In the genomic region with DNA sequence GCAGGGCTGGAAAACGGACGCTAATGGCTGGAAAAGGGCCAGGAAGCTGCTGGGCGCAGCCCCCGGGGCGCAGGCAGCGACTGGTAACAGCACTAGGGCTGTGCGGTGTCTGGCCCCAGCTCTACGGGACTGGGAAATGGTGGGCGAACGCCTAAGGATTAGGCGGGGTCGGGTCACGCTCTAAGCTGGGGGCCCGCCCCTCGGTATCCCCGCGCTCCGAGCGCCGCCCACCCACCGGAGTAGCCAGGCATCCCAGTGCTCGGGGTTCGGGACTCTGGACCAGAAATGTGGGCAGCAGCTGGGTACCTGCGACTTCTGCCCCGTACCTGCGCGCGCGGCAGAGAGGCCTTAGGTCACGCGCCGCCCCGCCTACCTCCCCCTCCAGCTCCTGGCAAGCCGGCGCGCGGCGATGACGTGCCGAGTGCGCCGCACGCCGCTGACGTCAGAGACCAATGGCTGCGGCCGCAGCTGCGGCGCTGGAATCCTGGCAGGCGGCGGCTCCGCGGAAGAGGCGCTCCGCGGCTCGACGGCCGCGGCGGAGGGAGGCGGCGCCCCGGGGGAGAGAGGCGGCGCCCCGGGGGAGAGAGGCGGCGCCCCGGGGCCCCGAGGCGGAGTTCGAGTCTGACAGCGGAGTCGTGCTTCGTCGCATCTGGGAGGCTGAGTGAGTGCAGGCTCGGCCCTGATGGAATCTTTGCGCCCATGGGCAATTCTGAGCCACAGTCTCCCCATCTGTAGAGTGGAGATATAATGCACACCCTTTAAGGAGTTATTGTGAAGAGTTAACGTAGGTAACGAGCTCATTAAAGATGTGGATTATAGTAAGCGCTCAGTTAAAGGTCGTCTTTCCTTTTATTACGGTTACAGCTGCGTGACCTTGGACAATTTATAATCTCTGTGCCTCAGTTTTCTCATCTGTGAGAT, we compare ENCODE assay signal across 8 cellular contexts. TPM values are rescaled to one million over a fixed set of nuclear protein-coding genes. Genes with fewer than 3 reads are reported as not detected.
DNase-seq lines count a peak whose midpoint lies in the region; ATAC-seq and TF ChIP-seq lines count a peak whose summit lies in the region.

A gene (minus strand): TSS at position 345 of the 921 bp plus-strand sequence. CDS start 2,021 bp downstream, outside the sequence.
A gene with protein sequence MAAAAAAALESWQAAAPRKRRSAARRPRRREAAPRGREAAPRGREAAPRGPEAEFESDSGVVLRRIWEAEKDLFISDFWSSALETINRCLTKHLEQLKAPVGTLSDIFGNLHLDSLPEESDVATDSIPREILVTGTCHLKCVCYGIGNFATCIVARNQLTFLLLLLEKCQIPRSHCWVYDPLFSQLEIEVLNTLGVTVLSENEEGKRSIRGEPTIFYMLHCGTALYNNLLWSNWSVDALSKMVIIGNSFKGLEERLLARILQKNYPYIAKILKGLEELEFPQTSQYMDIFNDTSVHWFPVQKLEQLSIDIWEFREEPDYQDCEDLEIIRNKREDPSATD (plus strand): TSS at position 439 of the 921 bp plus-strand sequence. CDS start 14 bp downstream, at position 453.

- no peaks in the 10 kb centered on the region for H3F3A ChIP-seq in PC-9 (ENCODE audit: insufficient read depth, low read depth)

- peak within 1 kb of the TSS; percentile 91 for H3K4me2 ChIP-seq in PC-9

- WGBS in esophagus squamous epithelium, 2 donors = 0% methylated on average over 17 to 27 of the region's 85 CpGs

- no peaks in the 10 kb centered on the region for H3K9me2 ChIP-seq in PC-9 (ENCODE audit: insufficient read depth)

- intact Hi-C loops in PC-9 (cut with micrococcal nuclease; ENCODE audit: unreplicated experiment) (no loop called here), esophagus squamous epithelium (cut with DNase I) (no loop called here)

- peak within 1 kb of the TSS; percentile 96 for H2AFZ ChIP-seq in PC-9

- POLR2A ChIA-PET in PC-9 (lab: Charles Lee; ENCODE audit: unreplicated experiment) = interaction anchor here (0.5 kb wide), 1 partner anchor 95 kb away, joined by 10 read pairs; no protein-coding TSS in a partner anchor

- peak within 1 kb of the TSS; percentile 81 for H3K4me3 ChIP-seq in PC-9
- H3K4me3 ChIP-seq in esophagus squamous epithelium = peak within 1 kb of the TSS; percentile 73 to 99 (median 92)

- CTCF ChIA-PET in PC-9 (lab: Charles Lee) = interaction anchor here (0.5 kb wide), 1 partner anchor 703 kb away, joined by 15 read pairs; no protein-coding TSS in a partner anchor

- BruUV-seq in PC-9 (replicated peaks; lab: Mats Ljungman, UMichigan) = no TSS peak

- ATAC-seq in GM21576 (IDR thresholded peaks at IDR 0.05; ENCODE audit: unreplicated experiment) = peak; percentile 52
- peak; percentile 83 to 90 for ATAC-seq in activated T-cell treated with anti-CD3 and anti-CD28 coated beads, Interleukin-2, amount 50 U/mL, for 4 hours

- H3K9me3 ChIP-seq in PC-9 (ENCODE audit: insufficient read depth, low read depth) (no peaks in the 10 kb centered on the region), esophagus squamous epithelium (no peaks in the 10 kb centered on the region)

- 0 out of 2 replicates have a peak, but pooled peaks have one; percentile 8 for TF ChIP-seq EP300 in Ishikawa (IDR thresholded peaks at IDR 0.05; ENCODE audit: borderline replicate concordance)

- no peak for TF ChIP-seq CTCF in PC-9 (conservative IDR thresholded peaks at IDR 0.05)
- peak in 3 of 6 experiments; percentile 12 to 39 (median 13) for TF ChIP-seq CTCF in esophagus squamous epithelium (IDR thresholded peaks at IDR 0.05)

- H3K79me2 ChIP-seq in PC-9 (ENCODE audit: low read depth) = peaks cover 36% of the 10 kb centered on the region

- H3K27me3 ChIP-seq in PC-9 (ENCODE audit: insufficient read depth, low read depth) = no peaks in the 10 kb centered on the region
- H3K27me3 ChIP-seq in esophagus squamous epithelium = no peaks in the 10 kb centered on the region

- peak within 1 kb of the TSS; percentile 95 for H3K4me3 Mint-ChIP-seq in activated T-cell treated with anti-CD3 and anti-CD28 coated beads, Interleukin-2, amount 50 U/mL, for 4 hours

- H3K9me3 Mint-ChIP-seq in activated T-cell treated with anti-CD3 and anti-CD28 coated beads, Interleukin-2, amount 50 U/mL, for 4 hours = no peaks in the 10 kb centered on the region

- H3K36me3 Mint-ChIP-seq in activated T-cell treated with anti-CD3 and anti-CD28 coated beads, Interleukin-2, amount 50 U/mL, for 4 hours (ENCODE audit: insufficient read depth) = peaks cover 13% of the 10 kb centered on the region

- peak in 3 of 4 donors; percentile 74 to 92 (median 82) for TF ChIP-seq POLR2A in esophagus squamous epithelium (IDR thresholded peaks at IDR 0.05)

- no peaks in the 10 kb centered on the region for H3K27me3 Mint-ChIP-seq in activated T-cell treated with anti-CD3 and anti-CD28 coated beads, Interleukin-2, amount 50 U/mL, for 4 hours (ENCODE audit: low read depth)

- H3K36me3 ChIP-seq in PC-9 (ENCODE audit: low read depth) = 0 out of 2 replicates have a peak, but pooled peaks cover 3% of the 10 kb centered on the region
- H3K36me3 ChIP-seq in esophagus squamous epithelium = peaks cover 0 to 19% (median 8%) of the 10 kb centered on the region in 3 donors

- peak; percentile 47 for DNase-seq in DMS 273 treated with DMSO at 0.1 percent for 48 hours (lab: John Stamatoyannopoulos, UW)
- peak; percentile 72 to 79 for DNase-seq in PC-9
- DNase-seq in activated T-cell treated with anti-CD3 and anti-CD28 coated beads, Interleukin-2, amount 50 U/mL, for 4 hours = peak; percentile 93
- peak; percentile 50 for DNase-seq in esophagus squamous epithelium (lab: John Stamatoyannopoulos, UW)
- peak; percentile 89 for DNase-seq in myocyte (ENCODE audit: low read depth)
- DNase-seq in stimulated activated CD8-positive, alpha-beta memory T cell treated with anti-CD3 and anti-CD28 coated beads, Interleukin-7, amount 100 ng/mL, for 48 hours (ENCODE audit: extremely low read depth in 1 of 2, low read depth in 1 of 2) = peak; percentile 79 to 87

- peaks cover 63% of the 10 kb centered on the region for H3K4me1 Mint-ChIP-seq in activated T-cell treated with anti-CD3 and anti-CD28 coated beads, Interleukin-2, amount 50 U/mL, for 4 hours (ENCODE audit: low read depth)

- H3K27ac ChIP-seq in PC-9 = peak within 1 kb of the TSS; percentile 63
- H3K27ac ChIP-seq in esophagus squamous epithelium = peak within 1 kb of the TSS; percentile 93 to 98 (median 97)

- no peaks in the 10 kb centered on the region for H4K20me1 ChIP-seq in PC-9 (ENCODE audit: insufficient read depth)

- no peak for TF ChIP-seq RAD21 in Ishikawa (IDR thresholded peaks at IDR 0.05; ENCODE audit: low read depth)

- H3K4me1 ChIP-seq in PC-9 (replicated peaks; ENCODE audit: insufficient read depth) = peaks cover 23% of the 10 kb centered on the region
- peaks cover 38 to 72% (median 54%) of the 10 kb centered on the region in 3 donors for H3K4me1 ChIP-seq in esophagus squamous epithelium

TF ChIP-seq in Ishikawa, 13 proteins besides CTCF, POLR2A, EP300 and RAD21 (continues in another document):
- TF ChIP-seq ZBTB7A (IDR thresholded peaks at IDR 0.05; ENCODE audit: low read depth) (no peak), FOXM1 (IDR thresholded peaks at IDR 0.05; ENCODE audit: borderline replicate concordance, low read depth) (no peak), TEAD4 (IDR thresholded peaks at IDR 0.05) (peak; percentile 51), TAF1 (IDR thresholded peaks at IDR 0.05; ENCODE audit: low read depth) (peak; percentile 84), TCF12 (IDR thresholded peaks at IDR 0.05; ENCODE audit: low read depth) (no peak; the same call in 1 of the 2 replicates), EGR1 (IDR thresholded peaks at IDR 0.05) (no peak), CEBPB (IDR thresholded peaks at IDR 0.05) (no peak)
- TF ChIP-seq, protein P1, sequence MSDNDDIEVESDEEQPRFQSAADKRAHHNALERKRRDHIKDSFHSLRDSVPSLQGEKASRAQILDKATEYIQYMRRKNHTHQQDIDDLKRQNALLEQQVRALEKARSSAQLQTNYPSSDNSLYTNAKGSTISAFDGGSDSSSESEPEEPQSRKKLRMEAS (IDR thresholded peaks at IDR 0.05) = peak; percentile 84
- TF ChIP-seq, protein P2, sequence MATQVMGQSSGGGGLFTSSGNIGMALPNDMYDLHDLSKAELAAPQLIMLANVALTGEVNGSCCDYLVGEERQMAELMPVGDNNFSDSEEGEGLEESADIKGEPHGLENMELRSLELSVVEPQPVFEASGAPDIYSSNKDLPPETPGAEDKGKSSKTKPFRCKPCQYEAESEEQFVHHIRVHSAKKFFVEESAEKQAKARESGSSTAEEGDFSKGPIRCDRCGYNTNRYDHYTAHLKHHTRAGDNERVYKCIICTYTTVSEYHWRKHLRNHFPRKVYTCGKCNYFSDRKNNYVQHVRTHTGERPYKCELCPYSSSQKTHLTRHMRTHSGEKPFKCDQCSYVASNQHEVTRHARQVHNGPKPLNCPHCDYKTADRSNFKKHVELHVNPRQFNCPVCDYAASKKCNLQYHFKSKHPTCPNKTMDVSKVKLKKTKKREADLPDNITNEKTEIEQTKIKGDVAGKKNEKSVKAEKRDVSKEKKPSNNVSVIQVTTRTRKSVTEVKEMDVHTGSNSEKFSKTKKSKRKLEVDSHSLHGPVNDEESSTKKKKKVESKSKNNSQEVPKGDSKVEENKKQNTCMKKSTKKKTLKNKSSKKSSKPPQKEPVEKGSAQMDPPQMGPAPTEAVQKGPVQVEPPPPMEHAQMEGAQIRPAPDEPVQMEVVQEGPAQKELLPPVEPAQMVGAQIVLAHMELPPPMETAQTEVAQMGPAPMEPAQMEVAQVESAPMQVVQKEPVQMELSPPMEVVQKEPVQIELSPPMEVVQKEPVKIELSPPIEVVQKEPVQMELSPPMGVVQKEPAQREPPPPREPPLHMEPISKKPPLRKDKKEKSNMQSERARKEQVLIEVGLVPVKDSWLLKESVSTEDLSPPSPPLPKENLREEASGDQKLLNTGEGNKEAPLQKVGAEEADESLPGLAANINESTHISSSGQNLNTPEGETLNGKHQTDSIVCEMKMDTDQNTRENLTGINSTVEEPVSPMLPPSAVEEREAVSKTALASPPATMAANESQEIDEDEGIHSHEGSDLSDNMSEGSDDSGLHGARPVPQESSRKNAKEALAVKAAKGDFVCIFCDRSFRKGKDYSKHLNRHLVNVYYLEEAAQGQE (IDR thresholded peaks at IDR 0.05; ENCODE audit: low read depth) = no peak

RNA-seq across cellular contexts. Expression of the first gene that starts in this region (rescaled TPM):
- total RNA-seq in PC-9 (2021) (21.2 and 33.1 TPM in 2 replicates), esophagus squamous epithelium (10 to 100 TPM; 21.9 to 28.5 (median 24.5) TPM), myocyte (21.7 and 28.9 TPM in 2 replicates)
- 10 to 100 TPM; 30.8 to 34.1 (median 33.8) TPM for total RNA-seq in activated T-cell treated with anti-CD3 and anti-CD28 coated beads, Interleukin-2, amount 50 U/mL, for 4 hours
- polyA plus RNA-seq in myocyte (2012) = 20.3 TPM

RNA-seq across cellular contexts. Expression of the second gene that starts in this region (rescaled TPM):
- total RNA-seq in PC-9 (2021) (7.1 and 9.5 TPM in 2 replicates), esophagus squamous epithelium (10 to 100 TPM; 11.4 to 27.3 (median 13.6) TPM), myocyte (7.3 and 23.8 TPM in 2 replicates)
- 10 to 100 TPM; 32.5 to 40.4 (median 40.2) TPM for total RNA-seq in activated T-cell treated with anti-CD3 and anti-CD28 coated beads, Interleukin-2, amount 50 U/mL, for 4 hours
- polyA plus RNA-seq in myocyte (2012) = 22.8 TPM

Comparison
In these comparisons a context has a peak if more than half of its experiments do, and no peak if none do; other contexts are left out.
1. Peak in every context shown above with its lines: DNase-seq, ATAC-seq, H3K4me3 ChIP-seq and H3K27ac ChIP-seq.